11 cellular contexts compared by ENCODE assay signal in genomic region chr1:2233468-2233867, GRCh38. TPM values are rescaled to one million over a fixed set of nuclear protein-coding genes. Genes with fewer than 3 reads are reported as not detected.
DNase-seq lines count a peak whose midpoint lies in the region; TF ChIP-seq lines count a peak whose summit lies in the region.
"Had no signal": no experiment of that assay in that cellular context is flagged by ENCODE, and none has a peak within 500 bp of the region (broad histone marks: within the 10 kb centered on the region; RNA-seq: fewer than 3 reads in every experiment).

No MANE protein-coding gene starts in this region.

- H3K27me3 Mint-ChIP-seq in CD14-positive monocyte (ENCODE audit: low read depth in 3 of 3): peaks cover 1 to 16% (median 2%) of the 10 kb centered on the region in 3 donors
- H3K27me3 Mint-ChIP-seq in activated CD4-positive, alpha-beta memory T cell treated with anti-CD3 and anti-CD28 coated beads for 36 hours: no peaks in the 10 kb centered on the region
- no peaks in the 10 kb centered on the region for H3K27me3 Mint-ChIP-seq in osteocyte (ENCODE audit: unreplicated experiment)

- peaks cover 24 to 43% of the 10 kb centered on the region in 2 donors for H3K36me3 Mint-ChIP-seq in CD14-positive monocyte
- H3K36me3 Mint-ChIP-seq in activated CD4-positive, alpha-beta memory T cell treated with anti-CD3 and anti-CD28 coated beads for 36 hours: peaks cover 34% of the 10 kb centered on the region
- peaks cover 14% of the 10 kb centered on the region for H3K36me3 Mint-ChIP-seq in osteocyte (ENCODE audit: unreplicated experiment)

- intact Hi-C loops in CD14-positive monocyte (cut with micrococcal nuclease): no loop called here
- intact Hi-C loops in activated CD4-positive, alpha-beta memory T cell treated with anti-CD3 and anti-CD28 coated beads for 36 hours (cut with micrococcal nuclease): no loop called here

- CTCF ChIA-PET in activated CD4-positive, alpha-beta memory T cell treated with anti-CD3 and anti-CD28 coated beads for 36 hours (lab: Charles Lee): interaction anchor here (1.1 to 7.8 kb wide), 3 partner anchors 38 to 148 kb away, joined by 6 to 45 read pairs (median 18); partner anchors contain the start of gene FAAP20

- peaks cover 0 to 5% (median 0%) of the 10 kb centered on the region in 7 donors for H3K9me3 Mint-ChIP-seq in CD14-positive monocyte
- no peaks in the 10 kb centered on the region for H3K9me3 Mint-ChIP-seq in activated CD4-positive, alpha-beta memory T cell treated with anti-CD3 and anti-CD28 coated beads for 36 hours
- no peaks in the 10 kb centered on the region for H3K9me3 Mint-ChIP-seq in osteocyte (ENCODE audit: unreplicated experiment)

- H3K4me3 Mint-ChIP-seq in CD14-positive monocyte (peak overlapping the region; percentile 83 to 100), osteocyte (ENCODE audit: unreplicated experiment) (peak overlapping the region; percentile 73)
- peak overlapping the region; percentile 99 for H3K4me3 Mint-ChIP-seq in activated CD4-positive, alpha-beta memory T cell treated with anti-CD3 and anti-CD28 coated beads for 36 hours

- POLR2A ChIA-PET in activated CD4-positive, alpha-beta memory T cell treated with anti-CD3 and anti-CD28 coated beads for 36 hours (lab: Charles Lee): interaction anchor here (1.1 to 2.4 kb wide), 4 partner anchors 22 to 158 kb away, joined by 3 to 7 read pairs (median 4); partner anchors contain the start of genes MORN1 and RER1

- H3K27ac Mint-ChIP-seq in CD14-positive monocyte (peak overlapping the region; percentile 90 to 95 (median 94)), osteocyte (ENCODE audit: unreplicated experiment) (peak overlapping the region; percentile 96)
- H3K27ac Mint-ChIP-seq in activated CD4-positive, alpha-beta memory T cell treated with anti-CD3 and anti-CD28 coated beads for 36 hours: peak overlapping the region; percentile 94

- DNase-seq in CD14-positive monocyte (ENCODE audit: low spot score): no peak
- DNase-seq in activated CD4-positive, alpha-beta memory T cell treated with anti-CD3 and anti-CD28 coated beads for 36 hours: no peak
- no peak for DNase-seq in fibroblast of mammary gland (ENCODE audit: low read depth)
- no peak for DNase-seq in osteocyte (ENCODE audit: extremely low spot score, unreplicated experiment)
- DNase-seq in NOMO-1 treated with DMSO at 0.1 percent for 48 hours (lab: John Stamatoyannopoulos, UW; ENCODE audit: unreplicated experiment): no peak
- no peak for DNase-seq in NCI-H1930 (lab: John Stamatoyannopoulos, UW)
- DNase-seq in NCI-H1694 (lab: John Stamatoyannopoulos, UW): no peak
- DNase-seq in GDM1 (lab: John Stamatoyannopoulos, UW): no peak
- DNase-seq: GOT3; stimulated activated CD4-positive, alpha-beta T cell treated with anti-CD3 and anti-CD28 coated beads, Interleukin-1b, Interleukin-23, amount 100 ng/mL, for 48 hours; T1000 had no signal

- H3K4me1 Mint-ChIP-seq in CD14-positive monocyte (peaks cover 84% of the 10 kb centered on the region), osteocyte (ENCODE audit: unreplicated experiment) (peaks cover 71% of the 10 kb centered on the region)
- H3K4me1 Mint-ChIP-seq in activated CD4-positive, alpha-beta memory T cell treated with anti-CD3 and anti-CD28 coated beads for 36 hours (ENCODE audit: low read depth): peaks cover 60% of the 10 kb centered on the region

- TF ChIP-seq CTCF in CD14-positive monocyte (IDR thresholded peaks at IDR 0.05) (no peak), fibroblast of mammary gland (conservative IDR thresholded peaks at IDR 0.05; ENCODE audit: control insufficient read depth, insufficient read depth, low read depth, low read length) (no peak), osteocyte (IDR thresholded peaks at IDR 0.05) (no peak)

- H3K4me3 ChIP-seq in fibroblast of mammary gland (ENCODE audit: control insufficient read depth, low read depth, low read length): peak overlapping the region; percentile 16

RNA-seq across cellular contexts. Expression of gene SKI, which starts 5.3 kb away (rescaled TPM):
- polyA plus RNA-seq in CD14-positive monocyte: under 1 TPM; 0.20 to 0.25 TPM
- total RNA-seq in activated CD4-positive, alpha-beta memory T cell treated with anti-CD3 and anti-CD28 coated beads for 36 hours: 10 to 100 TPM; 28.3 to 28.9 TPM
- total RNA-seq in osteocyte: 131 and 132 TPM in 2 replicates

RNA-seq across cellular contexts. Expression of gene FAAP20, which starts 38.9 kb away (rescaled TPM):
- polyA plus RNA-seq in CD14-positive monocyte: 10 to 100 TPM; 35.1 to 49.3 TPM
- total RNA-seq in activated CD4-positive, alpha-beta memory T cell treated with anti-CD3 and anti-CD28 coated beads for 36 hours: 10 to 100 TPM; 64.9 to 69.8 TPM
- total RNA-seq in osteocyte: 85.1 and 90.4 TPM in 2 replicates
